ENCODE assay signal across 1 cellular context in the genomic region with DNA sequence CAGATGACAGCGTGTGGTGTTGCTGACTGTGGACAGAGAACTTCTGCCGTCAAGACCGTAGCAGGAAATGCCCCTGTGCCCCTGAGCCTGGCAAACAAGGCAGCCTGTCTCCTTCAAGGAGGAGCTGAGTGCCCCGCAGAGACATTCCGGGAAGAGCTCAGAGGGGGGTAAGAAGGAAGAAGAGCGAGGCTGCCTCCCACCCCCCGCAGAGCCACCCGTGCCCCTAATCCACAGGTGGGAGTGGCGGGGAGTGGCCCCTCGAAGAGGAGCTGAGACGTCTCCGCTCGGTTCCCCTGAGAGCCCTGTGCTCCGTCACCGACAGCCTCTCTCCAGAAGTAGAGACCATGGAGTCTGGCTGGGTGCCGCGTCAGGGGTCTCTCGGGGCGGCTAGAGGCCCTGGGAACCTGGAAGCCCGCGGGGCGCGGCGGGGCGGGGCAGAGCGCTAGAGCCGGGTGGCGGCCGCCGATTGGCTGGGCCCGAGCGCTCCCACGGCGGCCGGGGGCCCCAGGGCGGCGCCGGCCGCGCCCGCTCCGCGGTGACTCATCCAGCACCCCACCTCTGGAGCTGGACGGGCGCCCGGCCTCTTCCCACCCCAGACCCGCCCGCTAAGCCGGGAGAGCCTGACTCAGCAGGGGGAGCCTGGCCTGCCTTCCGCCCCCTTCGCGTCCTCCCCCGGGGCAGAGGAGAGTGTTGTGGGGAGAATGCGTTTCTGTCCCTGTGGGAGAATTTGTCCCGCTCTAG.
TF ChIP-seq lines count a peak whose summit lies in the region.

No MANE protein-coding gene starts in this region.

TF ChIP-seq in K562, 482 proteins besides CTCF, POLR2A, EP300 and RAD21 (continued from another document and continues in another):
- TF ChIP-seq, protein P1, sequence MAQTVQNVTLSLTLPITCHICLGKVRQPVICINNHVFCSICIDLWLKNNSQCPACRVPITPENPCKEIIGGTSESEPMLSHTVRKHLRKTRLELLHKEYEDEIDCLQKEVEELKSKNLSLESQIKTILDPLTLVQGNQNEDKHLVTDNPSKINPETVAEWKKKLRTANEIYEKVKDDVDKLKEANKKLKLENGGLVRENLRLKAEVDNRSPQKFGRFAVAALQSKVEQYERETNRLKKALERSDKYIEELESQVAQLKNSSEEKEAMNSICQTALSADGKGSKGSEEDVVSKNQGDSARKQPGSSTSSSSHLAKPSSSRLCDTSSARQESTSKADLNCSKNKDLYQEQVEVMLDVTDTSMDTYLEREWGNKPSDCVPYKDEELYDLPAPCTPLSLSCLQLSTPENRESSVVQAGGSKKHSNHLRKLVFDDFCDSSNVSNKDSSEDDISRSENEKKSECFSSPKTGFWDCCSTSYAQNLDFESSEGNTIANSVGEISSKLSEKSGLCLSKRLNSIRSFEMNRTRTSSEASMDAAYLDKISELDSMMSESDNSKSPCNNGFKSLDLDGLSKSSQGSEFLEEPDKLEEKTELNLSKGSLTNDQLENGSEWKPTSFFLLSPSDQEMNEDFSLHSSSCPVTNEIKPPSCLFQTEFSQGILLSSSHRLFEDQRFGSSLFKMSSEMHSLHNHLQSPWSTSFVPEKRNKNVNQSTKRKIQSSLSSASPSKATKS (CRISPR knock-in tag; IDR thresholded peaks at IDR 0.05) = no peak
- TF ChIP-seq HOXB6 (CRISPR knock-in tag; IDR thresholded peaks at IDR 0.05; ENCODE audit: borderline replicate concordance) (no peak), ZNF644 (tag; IDR thresholded peaks at IDR 0.05; ENCODE audit: low read depth) (0 out of 2 replicates have a peak, but pooled peaks have one; percentile 39), ZNF589 (CRISPR knock-in tag; IDR thresholded peaks at IDR 0.05; ENCODE audit: low read depth) (peak; percentile 73; the same call in 1 of the 2 replicates), ZNF3 (CRISPR knock-in tag; IDR thresholded peaks at IDR 0.05) (no peak), STAG1 (CRISPR knock-in tag; IDR thresholded peaks at IDR 0.05; ENCODE audit: borderline replicate concordance) (no peak), TRIM28 (IDR thresholded peaks at IDR 0.05) (0 out of 2 replicates have a peak, but pooled peaks have one; percentile 68), SRSF1 (IDR thresholded peaks at IDR 0.05; ENCODE audit: low read depth, low read length) (no peak), SETDB1 (IDR thresholded peaks at IDR 0.05; ENCODE audit: low read length) (no peak), ZNF253 (CRISPR knock-in tag; conservative IDR thresholded peaks at IDR 0.05) (no peak), LEF1 (IDR thresholded peaks at IDR 0.05) (0 out of 2 replicates have a peak, but pooled peaks have one; percentile 69), ZC3H4 (CRISPR knock-in tag; IDR thresholded peaks at IDR 0.05; ENCODE audit: borderline replicate concordance) (no peak), L3MBTL2 (IDR thresholded peaks at IDR 0.05) (no peak), ZNF217 (CRISPR knock-in tag; IDR thresholded peaks at IDR 0.05) (no peak), MTA1 (IDR thresholded peaks at IDR 0.05; ENCODE audit: borderline replicate concordance) (peak; percentile 53; the same call in 1 of the 2 replicates), SMARCC2 (IDR thresholded peaks at IDR 0.05; ENCODE audit: low read depth) (peak; percentile 69), GABPB2 (CRISPR knock-in tag; conservative IDR thresholded peaks at IDR 0.05) (no peak), XRCC5 (IDR thresholded peaks at IDR 0.05; ENCODE audit: low read depth, low read length) (no peak), SREBF2 (CRISPR knock-in tag; IDR thresholded peaks at IDR 0.05) (no peak), ZNF12 (CRISPR knock-in tag; IDR thresholded peaks at IDR 0.05) (no peak), ARID1B (IDR thresholded peaks at IDR 0.05) (peak; percentile 86), KAT2B (IDR thresholded peaks at IDR 0.05; ENCODE audit: low read depth, low read length) (no peak), TEAD4 (IDR thresholded peaks at IDR 0.05; ENCODE audit: low read length) (peak; percentile 40; the same call in 1 of the 2 replicates), TEAD4 (CRISPR knock-in tag; IDR thresholded peaks at IDR 0.05; ENCODE audit: borderline replicate concordance) (no peak), NFE2 (IDR thresholded peaks at IDR 0.05; ENCODE audit: low read depth) (peak; percentile 91), POLR2AphosphoS5 (IDR thresholded peaks at IDR 0.05; ENCODE audit: control insufficient read depth, insufficient read depth, low read depth, low read length) (peak; percentile 63; the same call in 1 of the 2 replicates), ZNF184 (CRISPR knock-in tag; IDR thresholded peaks at IDR 0.05) (no peak), DNMT1 (IDR thresholded peaks at IDR 0.05) (no peak), SNIP1 (IDR thresholded peaks at IDR 0.05; ENCODE audit: low read depth) (no peak), CAMTA2 (CRISPR knock-in tag; conservative IDR thresholded peaks at IDR 0.05) (no peak), NR2F6 (CRISPR knock-in tag; IDR thresholded peaks at IDR 0.05) (no peak), TEAD1 (CRISPR knock-in tag; IDR thresholded peaks at IDR 0.05) (0 out of 4 replicates have a peak, but pooled peaks of 1 of the 2 experiments have one; percentile 12), STAT5B (CRISPR knock-in tag; IDR thresholded peaks at IDR 0.05) (no peak), ELF4 (CRISPR knock-in tag; IDR thresholded peaks at IDR 0.05) (no peak)
- TF ChIP-seq, protein P2, sequence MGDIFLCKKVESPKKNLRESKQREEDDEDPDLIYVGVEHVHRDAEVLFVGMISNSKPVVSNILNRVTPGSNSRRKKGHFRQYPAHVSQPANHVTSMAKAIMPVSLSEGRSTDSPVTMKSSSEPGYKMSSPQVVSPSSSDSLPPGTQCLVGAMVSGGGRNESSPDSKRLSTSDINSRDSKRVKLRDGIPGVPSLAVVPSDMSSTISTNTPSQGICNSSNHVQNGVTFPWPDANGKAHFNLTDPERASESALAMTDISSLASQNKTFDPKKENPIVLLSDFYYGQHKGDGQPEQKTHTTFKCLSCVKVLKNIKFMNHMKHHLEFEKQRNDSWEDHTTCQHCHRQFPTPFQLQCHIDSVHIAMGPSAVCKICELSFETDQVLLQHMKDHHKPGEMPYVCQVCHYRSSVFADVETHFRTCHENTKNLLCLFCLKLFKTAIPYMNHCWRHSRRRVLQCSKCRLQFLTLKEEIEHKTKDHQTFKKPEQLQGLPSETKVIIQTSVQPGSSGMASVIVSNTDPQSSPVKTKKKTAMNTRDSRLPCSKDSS (IDR thresholded peaks at IDR 0.05; ENCODE audit: low read depth, partially characterized antibody) = no peak
- TF ChIP-seq, protein P3, sequence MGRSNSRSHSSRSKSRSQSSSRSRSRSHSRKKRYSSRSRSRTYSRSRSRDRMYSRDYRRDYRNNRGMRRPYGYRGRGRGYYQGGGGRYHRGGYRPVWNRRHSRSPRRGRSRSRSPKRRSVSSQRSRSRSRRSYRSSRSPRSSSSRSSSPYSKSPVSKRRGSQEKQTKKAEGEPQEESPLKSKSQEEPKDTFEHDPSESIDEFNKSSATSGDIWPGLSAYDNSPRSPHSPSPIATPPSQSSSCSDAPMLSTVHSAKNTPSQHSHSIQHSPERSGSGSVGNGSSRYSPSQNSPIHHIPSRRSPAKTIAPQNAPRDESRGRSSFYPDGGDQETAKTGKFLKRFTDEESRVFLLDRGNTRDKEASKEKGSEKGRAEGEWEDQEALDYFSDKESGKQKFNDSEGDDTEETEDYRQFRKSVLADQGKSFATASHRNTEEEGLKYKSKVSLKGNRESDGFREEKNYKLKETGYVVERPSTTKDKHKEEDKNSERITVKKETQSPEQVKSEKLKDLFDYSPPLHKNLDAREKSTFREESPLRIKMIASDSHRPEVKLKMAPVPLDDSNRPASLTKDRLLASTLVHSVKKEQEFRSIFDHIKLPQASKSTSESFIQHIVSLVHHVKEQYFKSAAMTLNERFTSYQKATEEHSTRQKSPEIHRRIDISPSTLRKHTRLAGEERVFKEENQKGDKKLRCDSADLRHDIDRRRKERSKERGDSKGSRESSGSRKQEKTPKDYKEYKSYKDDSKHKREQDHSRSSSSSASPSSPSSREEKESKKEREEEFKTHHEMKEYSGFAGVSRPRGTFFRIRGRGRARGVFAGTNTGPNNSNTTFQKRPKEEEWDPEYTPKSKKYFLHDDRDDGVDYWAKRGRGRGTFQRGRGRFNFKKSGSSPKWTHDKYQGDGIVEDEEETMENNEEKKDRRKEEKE (IDR thresholded peaks at IDR 0.05; ENCODE audit: borderline replicate concordance in 1 of 2, control insufficient read depth in 1 of 2, low read depth in 2 of 2, low read length in 1 of 2) = no peak
- TF ChIP-seq, protein P4, sequence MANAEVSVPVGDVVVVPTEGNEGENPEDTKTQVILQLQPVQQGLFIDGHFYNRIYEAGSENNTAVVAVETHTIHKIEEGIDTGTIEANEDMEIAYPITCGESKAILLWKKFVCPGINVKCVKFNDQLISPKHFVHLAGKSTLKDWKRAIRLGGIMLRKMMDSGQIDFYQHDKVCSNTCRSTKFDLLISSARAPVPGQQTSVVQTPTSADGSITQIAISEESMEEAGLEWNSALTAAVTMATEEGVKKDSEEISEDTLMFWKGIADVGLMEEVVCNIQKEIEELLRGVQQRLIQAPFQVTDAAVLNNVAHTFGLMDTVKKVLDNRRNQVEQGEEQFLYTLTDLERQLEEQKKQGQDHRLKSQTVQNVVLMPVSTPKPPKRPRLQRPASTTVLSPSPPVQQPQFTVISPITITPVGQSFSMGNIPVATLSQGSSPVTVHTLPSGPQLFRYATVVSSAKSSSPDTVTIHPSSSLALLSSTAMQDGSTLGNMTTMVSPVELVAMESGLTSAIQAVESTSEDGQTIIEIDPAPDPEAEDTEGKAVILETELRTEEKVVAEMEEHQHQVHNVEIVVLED (CRISPR knock-in tag; IDR thresholded peaks at IDR 0.05) = no peak
- TF ChIP-seq, protein P5, sequence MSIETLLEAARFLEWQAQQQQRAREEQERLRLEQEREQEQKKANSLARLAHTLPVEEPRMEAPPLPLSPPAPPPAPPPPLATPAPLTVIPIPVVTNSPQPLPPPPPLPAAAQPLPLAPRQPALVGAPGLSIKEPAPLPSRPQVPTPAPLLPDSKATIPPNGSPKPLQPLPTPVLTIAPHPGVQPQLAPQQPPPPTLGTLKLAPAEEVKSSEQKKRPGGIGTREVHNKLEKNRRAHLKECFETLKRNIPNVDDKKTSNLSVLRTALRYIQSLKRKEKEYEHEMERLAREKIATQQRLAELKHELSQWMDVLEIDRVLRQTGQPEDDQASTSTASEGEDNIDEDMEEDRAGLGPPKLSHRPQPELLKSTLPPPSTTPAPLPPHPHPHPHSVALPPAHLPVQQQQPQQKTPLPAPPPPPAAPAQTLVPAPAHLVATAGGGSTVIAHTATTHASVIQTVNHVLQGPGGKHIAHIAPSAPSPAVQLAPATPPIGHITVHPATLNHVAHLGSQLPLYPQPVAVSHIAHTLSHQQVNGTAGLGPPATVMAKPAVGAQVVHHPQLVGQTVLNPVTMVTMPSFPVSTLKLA (conservative IDR thresholded peaks at IDR 0.05) = peak in 1 of 2 experiments; percentile 56; a peak in 2 of 4 replicates
- TF ChIP-seq, protein P6, sequence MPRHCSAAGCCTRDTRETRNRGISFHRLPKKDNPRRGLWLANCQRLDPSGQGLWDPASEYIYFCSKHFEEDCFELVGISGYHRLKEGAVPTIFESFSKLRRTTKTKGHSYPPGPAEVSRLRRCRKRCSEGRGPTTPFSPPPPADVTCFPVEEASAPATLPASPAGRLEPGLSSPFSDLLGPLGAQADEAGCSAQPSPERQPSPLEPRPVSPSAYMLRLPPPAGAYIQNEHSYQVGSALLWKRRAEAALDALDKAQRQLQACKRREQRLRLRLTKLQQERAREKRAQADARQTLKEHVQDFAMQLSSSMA (CRISPR knock-in tag; IDR thresholded peaks at IDR 0.05) = no peak
- TF ChIP-seq, protein P7, sequence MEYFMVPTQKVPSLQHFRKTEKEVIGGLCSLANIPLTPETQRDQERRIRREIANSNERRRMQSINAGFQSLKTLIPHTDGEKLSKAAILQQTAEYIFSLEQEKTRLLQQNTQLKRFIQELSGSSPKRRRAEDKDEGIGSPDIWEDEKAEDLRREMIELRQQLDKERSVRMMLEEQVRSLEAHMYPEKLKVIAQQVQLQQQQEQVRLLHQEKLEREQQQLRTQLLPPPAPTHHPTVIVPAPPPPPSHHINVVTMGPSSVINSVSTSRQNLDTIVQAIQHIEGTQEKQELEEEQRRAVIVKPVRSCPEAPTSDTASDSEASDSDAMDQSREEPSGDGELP (CRISPR knock-in tag; IDR thresholded peaks at IDR 0.05; ENCODE audit: borderline replicate concordance) = peak; percentile 34; the same call in 1 of the 2 replicates
- TF ChIP-seq, protein P8, sequence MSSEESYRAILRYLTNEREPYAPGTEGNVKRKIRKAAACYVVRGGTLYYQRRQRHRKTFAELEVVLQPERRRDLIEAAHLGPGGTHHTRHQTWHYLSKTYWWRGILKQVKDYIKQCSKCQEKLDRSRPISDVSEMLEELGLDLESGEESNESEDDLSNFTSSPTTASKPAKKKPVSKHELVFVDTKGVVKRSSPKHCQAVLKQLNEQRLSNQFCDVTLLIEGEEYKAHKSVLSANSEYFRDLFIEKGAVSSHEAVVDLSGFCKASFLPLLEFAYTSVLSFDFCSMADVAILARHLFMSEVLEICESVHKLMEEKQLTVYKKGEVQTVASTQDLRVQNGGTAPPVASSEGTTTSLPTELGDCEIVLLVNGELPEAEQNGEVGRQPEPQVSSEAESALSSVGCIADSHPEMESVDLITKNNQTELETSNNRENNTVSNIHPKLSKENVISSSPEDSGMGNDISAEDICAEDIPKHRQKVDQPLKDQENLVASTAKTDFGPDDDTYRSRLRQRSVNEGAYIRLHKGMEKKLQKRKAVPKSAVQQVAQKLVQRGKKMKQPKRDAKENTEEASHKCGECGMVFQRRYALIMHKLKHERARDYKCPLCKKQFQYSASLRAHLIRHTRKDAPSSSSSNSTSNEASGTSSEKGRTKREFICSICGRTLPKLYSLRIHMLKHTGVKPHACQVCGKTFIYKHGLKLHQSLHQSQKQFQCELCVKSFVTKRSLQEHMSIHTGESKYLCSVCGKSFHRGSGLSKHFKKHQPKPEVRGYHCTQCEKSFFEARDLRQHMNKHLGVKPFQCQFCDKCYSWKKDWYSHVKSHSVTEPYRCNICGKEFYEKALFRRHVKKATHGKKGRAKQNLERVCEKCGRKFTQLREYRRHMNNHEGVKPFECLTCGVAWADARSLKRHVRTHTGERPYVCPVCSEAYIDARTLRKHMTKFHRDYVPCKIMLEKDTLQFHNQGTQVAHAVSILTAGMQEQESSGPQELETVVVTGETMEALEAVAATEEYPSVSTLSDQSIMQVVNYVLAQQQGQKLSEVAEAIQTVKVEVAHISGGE (CRISPR knock-in tag; IDR thresholded peaks at IDR 0.05) = no peak
- TF ChIP-seq, protein P9, sequence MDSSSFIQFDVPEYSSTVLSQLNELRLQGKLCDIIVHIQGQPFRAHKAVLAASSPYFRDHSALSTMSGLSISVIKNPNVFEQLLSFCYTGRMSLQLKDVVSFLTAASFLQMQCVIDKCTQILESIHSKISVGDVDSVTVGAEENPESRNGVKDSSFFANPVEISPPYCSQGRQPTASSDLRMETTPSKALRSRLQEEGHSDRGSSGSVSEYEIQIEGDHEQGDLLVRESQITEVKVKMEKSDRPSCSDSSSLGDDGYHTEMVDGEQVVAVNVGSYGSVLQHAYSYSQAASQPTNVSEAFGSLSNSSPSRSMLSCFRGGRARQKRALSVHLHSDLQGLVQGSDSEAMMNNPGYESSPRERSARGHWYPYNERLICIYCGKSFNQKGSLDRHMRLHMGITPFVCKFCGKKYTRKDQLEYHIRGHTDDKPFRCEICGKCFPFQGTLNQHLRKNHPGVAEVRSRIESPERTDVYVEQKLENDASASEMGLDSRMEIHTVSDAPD (CRISPR knock-in tag; IDR thresholded peaks at IDR 0.05) = no peak
- TF ChIP-seq, protein P10, sequence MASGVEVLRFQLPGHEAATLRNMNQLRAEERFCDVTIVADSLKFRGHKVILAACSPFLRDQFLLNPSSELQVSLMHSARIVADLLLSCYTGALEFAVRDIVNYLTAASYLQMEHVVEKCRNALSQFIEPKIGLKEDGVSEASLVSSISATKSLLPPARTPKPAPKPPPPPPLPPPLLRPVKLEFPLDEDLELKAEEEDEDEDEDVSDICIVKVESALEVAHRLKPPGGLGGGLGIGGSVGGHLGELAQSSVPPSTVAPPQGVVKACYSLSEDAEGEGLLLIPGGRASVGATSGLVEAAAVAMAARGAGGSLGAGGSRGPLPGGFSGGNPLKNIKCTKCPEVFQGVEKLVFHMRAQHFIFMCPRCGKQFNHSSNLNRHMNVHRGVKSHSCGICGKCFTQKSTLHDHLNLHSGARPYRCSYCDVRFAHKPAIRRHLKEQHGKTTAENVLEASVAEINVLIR (CRISPR knock-in tag; IDR thresholded peaks at IDR 0.05) = no peak
